In genomic region chr12:113104953-113105510, GRCh38 we compare ENCODE assay signal across 28 cellular contexts. TPM values are rescaled to one million over a fixed set of nuclear protein-coding genes. Genes with fewer than 3 reads are reported as not detected.
DNase-seq lines count a peak whose midpoint lies in the region; ATAC-seq, FAIRE-seq and TF ChIP-seq lines count a peak whose summit lies in the region.
"Had no signal": no experiment of that assay in that cellular context is flagged by ENCODE, and none has a peak within 500 bp of the region (broad histone marks: within the 10 kb centered on the region; RNA-seq: fewer than 3 reads in every experiment).

No MANE protein-coding gene starts in this region.

- no peaks in the 10 kb centered on the region for H3K9me2 ChIP-seq in GM23338 (ENCODE audit: insufficient read depth)

- no peak overlapping the region for H3K4me3 ChIP-seq in GM23338
- H3K4me3 ChIP-seq in K562: no peak overlapping the region
- no peak overlapping the region for H3K4me3 ChIP-seq in Caco-2 (ENCODE audit: low read depth, low read length)
- H3K4me3 ChIP-seq in mesenchymal stem cell (ENCODE audit: insufficient read depth in 1 of 2, low read depth in 1 of 2, low read length in 2 of 2): no peak overlapping the region
- H3K4me3 ChIP-seq: GM23248, thoracic aorta, vagina had no signal

- TF ChIP-seq CTCF in GM23338 (conservative IDR thresholded peaks at IDR 0.05; ENCODE audit: low read depth in 2 of 2): no peak
- TF ChIP-seq CTCF in K562 (IDR thresholded peaks at IDR 0.05 in 2 of 3, conservative IDR thresholded peaks at IDR 0.05 in 1 of 3; ENCODE audit: insufficient read depth in 2 of 3, low read depth in 1 of 3, low read length in 3 of 3): no peak
- TF ChIP-seq CTCF in Caco-2 (IDR thresholded peaks at IDR 0.05; ENCODE audit: insufficient read depth in 1 of 2, low read depth in 1 of 2, low read length in 1 of 2, severe bottlenecking in 1 of 2, unreplicated experiment in 1 of 2): no peak

- H2BK15ac ChIP-seq in mesenchymal stem cell (ENCODE audit: low read depth, poor library complexity, severe bottlenecking): no peak overlapping the region

- no peak for TF ChIP-seq EP300 in K562 (IDR thresholded peaks at IDR 0.05; ENCODE audit: low read length)

- no peaks in the 10 kb centered on the region for H3K79me1 ChIP-seq in mesenchymal stem cell (replicated peaks; ENCODE audit: low read length, poor library complexity, severe bottlenecking)

- in situ Hi-C loops in K562 (cut with MboI): no loop called here

- H3K36me3 ChIP-seq in GM23338 (ENCODE audit: insufficient read depth): no peaks in the 10 kb centered on the region
- no peaks in the 10 kb centered on the region for H3K36me3 ChIP-seq in K562 (ENCODE audit: control insufficient read depth, insufficient read depth, low read length)
- H3K36me3 ChIP-seq in Caco-2 (ENCODE audit: control insufficient read depth, insufficient read depth, low read length): no peaks in the 10 kb centered on the region
- no peaks in the 10 kb centered on the region for H3K36me3 ChIP-seq in mesenchymal stem cell (ENCODE audit: control insufficient read depth in 1 of 2, insufficient read depth in 2 of 2, low read depth in 1 of 2, low read length in 2 of 2)
- H3K36me3 ChIP-seq: thoracic aorta, vagina had no signal

- no peak overlapping the region for H2BK12ac ChIP-seq in mesenchymal stem cell (ENCODE audit: low read length in 2 of 2)

- no peak for ATAC-seq in GM23338
- no peak for ATAC-seq in K562
- ATAC-seq in stimulated activated effector memory CD8-positive, alpha-beta T cell treated with anti-CD3 and anti-CD28 coated beads, Interleukin-12 subunit alpha, Interleukin-12 subunit beta, amount 100 ng/mL, for 72 hours: no peak
- no peak for ATAC-seq in GM21515 (IDR thresholded peaks at IDR 0.05; ENCODE audit: unreplicated experiment)

- H3K4me2 ChIP-seq in GM23338 (no peak overlapping the region), K562 (ENCODE audit: insufficient read depth, low read length) (no peak overlapping the region), mesenchymal stem cell (ENCODE audit: low read length, poor library complexity, severe bottlenecking) (no peak overlapping the region)

- peaks cover 31% of the 10 kb centered on the region for H3K27me3 Mint-ChIP-seq in activated naive CD4-positive, alpha-beta T cell treated with anti-CD3 and anti-CD28 coated beads, Interleukin-2, amount 10 ng/mL, durations not matched to agents 7 days and 5 days
- peaks cover 6% of the 10 kb centered on the region for H3K27me3 Mint-ChIP-seq in GM23338 (ENCODE audit: insufficient read depth, low read depth, poor library complexity)
- peaks cover 4% of the 10 kb centered on the region for H3K27me3 Mint-ChIP-seq in Caco-2 (ENCODE audit: insufficient read depth, unreplicated experiment)

- H3K9me3 ChIP-seq in K562 (replicated peaks; ENCODE audit: control insufficient read depth, insufficient read depth, low read depth, low read length) (no peaks in the 10 kb centered on the region), Caco-2 (no peaks in the 10 kb centered on the region), mesenchymal stem cell (ENCODE audit: control insufficient read depth, low read length) (no peaks in the 10 kb centered on the region)
- H3K9me3 ChIP-seq: thoracic aorta, vagina had no signal

- BruUV-seq in K562 (replicated peaks; lab: Mats Ljungman, UMichigan) (no TSS peak), Caco-2 (replicated peaks; lab: Mats Ljungman, UMichigan) (no TSS peak)

- no peaks in the 10 kb centered on the region for H3K36me3 Mint-ChIP-seq in activated naive CD4-positive, alpha-beta T cell treated with anti-CD3 and anti-CD28 coated beads, Interleukin-2, amount 10 ng/mL, durations not matched to agents 7 days and 5 days
- H3K36me3 Mint-ChIP-seq in GM23338 (ENCODE audit: low read depth) (peaks cover 3% of the 10 kb centered on the region; the same call in 1 of the 3 replicates), Caco-2 (ENCODE audit: insufficient read depth, unreplicated experiment) (no peaks in the 10 kb centered on the region)
- peaks cover 10% of the 10 kb centered on the region for H3K36me3 Mint-ChIP-seq in stimulated activated effector memory CD8-positive, alpha-beta T cell treated with anti-CD3 and anti-CD28 coated beads, Interleukin-12 subunit alpha, Interleukin-12 subunit beta, amount 100 ng/mL, for 72 hours
- H3K36me3 Mint-ChIP-seq: brain, immature natural killer cell, naive B cell had no signal

- H3K18ac ChIP-seq in mesenchymal stem cell (ENCODE audit: low read depth in 1 of 2, low read length in 2 of 2): no peak overlapping the region

- H3K23ac ChIP-seq in mesenchymal stem cell (ENCODE audit: low read length in 2 of 2): no peak overlapping the region

- H4K91ac ChIP-seq in mesenchymal stem cell (ENCODE audit: low read length): no peak overlapping the region

- no peak overlapping the region for H4K8ac ChIP-seq in mesenchymal stem cell (ENCODE audit: low read length)

- no peaks in the 10 kb centered on the region for H3K9me1 ChIP-seq in K562 (ENCODE audit: control insufficient read depth, insufficient read depth, low read length)

- no peaks in the 10 kb centered on the region for H3K79me2 ChIP-seq in GM23338 (replicated peaks; ENCODE audit: insufficient read depth)
- no peaks in the 10 kb centered on the region for H3K79me2 ChIP-seq in K562 (ENCODE audit: control insufficient read depth, insufficient read depth, low read length)

- H3K9ac ChIP-seq in K562 (ENCODE audit: insufficient read depth in 1 of 2, low read depth in 2 of 2, low read length in 2 of 2) (no peak overlapping the region), mesenchymal stem cell (ENCODE audit: low read length) (no peak overlapping the region)
- H3K9ac ChIP-seq: GM23248 had no signal

- no peak for DNase-seq in activated naive CD4-positive, alpha-beta T cell treated with anti-CD3 and anti-CD28 coated beads, Interleukin-2, amount 10 ng/mL, durations not matched to agents 7 days and 5 days
- no peak for DNase-seq in activated naive CD4-positive, alpha-beta T cell treated with Interleukin-2 at 50 U/mL for 16 hours
- DNase-seq in GM23338 (ENCODE audit: low spot score): no peak
- DNase-seq in K562 (ENCODE audit: extremely low read depth in 1 of 4, low spot score in 3 of 4): no peak
- no peak for DNase-seq in stimulated activated effector memory CD8-positive, alpha-beta T cell treated with anti-CD3 and anti-CD28 coated beads, Interleukin-12 subunit alpha, Interleukin-12 subunit beta, amount 100 ng/mL, for 72 hours (ENCODE audit: low spot score in 2 of 2)
- no peak for DNase-seq in Caco-2
- DNase-seq in mesenchymal stem cell: no peak
- DNase-seq: activated CD4-positive, alpha-beta T cell treated with anti-CD3 and anti-CD28 coated beads, Interleukin-2, amount 50 U/mL, for 4 hours; activated effector memory CD4-positive, alpha-beta T cell treated with Interleukin-2 at 50 U/mL for 16 hours; GM23248; immature natural killer cell; MV-4-11; naive B cell; NCI-H146; NCI-H2107; occipital lobe; stimulated activated CD4-positive, alpha-beta T cell treated with anti-CD3 and anti-CD28 coated beads, Interleukin-4, amount 100 ng/mL, for 4 hours; stimulated activated naive CD4-positive, alpha-beta T cell treated with Interleukin-2 at 50 U/mL for 16 hours; T-helper 9 cell had no signal

- no peaks in the 10 kb centered on the region for H3K9me3 Mint-ChIP-seq in activated naive CD4-positive, alpha-beta T cell treated with anti-CD3 and anti-CD28 coated beads, Interleukin-2, amount 10 ng/mL, durations not matched to agents 7 days and 5 days
- H3K9me3 Mint-ChIP-seq in GM23338 (no peaks in the 10 kb centered on the region), Caco-2 (ENCODE audit: unreplicated experiment) (no peaks in the 10 kb centered on the region)
- H3K9me3 Mint-ChIP-seq in stimulated activated effector memory CD8-positive, alpha-beta T cell treated with anti-CD3 and anti-CD28 coated beads, Interleukin-12 subunit alpha, Interleukin-12 subunit beta, amount 100 ng/mL, for 72 hours: no peaks in the 10 kb centered on the region
- H3K9me3 Mint-ChIP-seq: naive B cell had no signal

- peak overlapping the region; percentile 9 for H3K4me3 Mint-ChIP-seq in activated naive CD4-positive, alpha-beta T cell treated with anti-CD3 and anti-CD28 coated beads, Interleukin-2, amount 10 ng/mL, durations not matched to agents 7 days and 5 days
- H3K4me3 Mint-ChIP-seq in GM23338 (peak overlapping the region; percentile 49), Caco-2 (ENCODE audit: unreplicated experiment) (no peak overlapping the region)
- peak overlapping the region; percentile 68 for H3K4me3 Mint-ChIP-seq in stimulated activated effector memory CD8-positive, alpha-beta T cell treated with anti-CD3 and anti-CD28 coated beads, Interleukin-12 subunit alpha, Interleukin-12 subunit beta, amount 100 ng/mL, for 72 hours

- no peak for TF ChIP-seq POLR2A in K562 (conservative IDR thresholded peaks at IDR 0.05)

- H3K27ac ChIP-seq in GM23338 (ENCODE audit: low read depth): no peak overlapping the region
- no peak overlapping the region for H3K27ac ChIP-seq in K562 (ENCODE audit: extremely low read depth, low read depth, low read length)
- no peak overlapping the region for H3K27ac ChIP-seq in mesenchymal stem cell (ENCODE audit: low read length, poor library complexity, severe bottlenecking)
- H3K27ac ChIP-seq: GM23248, thoracic aorta, vagina had no signal

- H3K4me1 ChIP-seq in GM23338 (ENCODE audit: insufficient read depth): no peaks in the 10 kb centered on the region
- peaks cover 0 to 8% of the 10 kb centered on the region in 2 experiments; a peak in 2 of 5 replicates for H3K4me1 ChIP-seq in K562 (replicated peaks in 1 of 2; ENCODE audit: control insufficient read depth in 2 of 2, insufficient read depth in 2 of 2, low read length in 2 of 2)
- H3K4me1 ChIP-seq in Caco-2: no peaks in the 10 kb centered on the region
- peaks cover 8% of the 10 kb centered on the region for H3K4me1 ChIP-seq in mesenchymal stem cell (ENCODE audit: control insufficient read depth, insufficient read depth, low read depth, low read length)

- TF ChIP-seq RAD21 in K562 (CRISPR knock-in tag; conservative IDR thresholded peaks at IDR 0.05 in 1 of 2, IDR thresholded peaks at IDR 0.05 in 1 of 2): no peak

- no peak overlapping the region for H2BK120ac ChIP-seq in mesenchymal stem cell (ENCODE audit: low read depth, low read length)

- H3K14ac ChIP-seq in mesenchymal stem cell (ENCODE audit: low read length in 2 of 2): no peak overlapping the region

- FAIRE-seq in K562 (lab: Jason Lieb, UNC): no peak
- FAIRE-seq: endothelial cell of umbilical vein had no signal

- 11% methylated on average over 13 of the region's 13 CpGs for WGBS in K562 (ENCODE audit: insufficient coverage, low coverage, missing lambda C conversion rate)
- WGBS in mesenchymal stem cell: 89% methylated on average over 13 of the region's 13 CpGs

- no peak overlapping the region for H2AFZ ChIP-seq in GM23338
- no peak overlapping the region for H2AFZ ChIP-seq in K562 (ENCODE audit: low read depth, low read length)
- H2AFZ ChIP-seq in mesenchymal stem cell (ENCODE audit: low read depth, low read length): no peak overlapping the region
- H2AFZ ChIP-seq: GM23248 had no signal

- H4K20me1 ChIP-seq in GM23338 (replicated peaks; ENCODE audit: insufficient read depth) (no peaks in the 10 kb centered on the region), K562 (replicated peaks; ENCODE audit: control insufficient read depth, insufficient read depth, low read length) (peaks cover 4% of the 10 kb centered on the region; the same call in 1 of the 2 replicates)

- no peaks in the 10 kb centered on the region for H3F3A ChIP-seq in GM23338 (replicated peaks; ENCODE audit: low read depth)

- peaks cover 13% of the 10 kb centered on the region for H3K4me1 Mint-ChIP-seq in activated naive CD4-positive, alpha-beta T cell treated with anti-CD3 and anti-CD28 coated beads, Interleukin-2, amount 10 ng/mL, durations not matched to agents 7 days and 5 days
- H3K4me1 Mint-ChIP-seq in GM23338 (no peaks in the 10 kb centered on the region; the same call in 2 of the 3 replicates), Caco-2 (ENCODE audit: low read depth, unreplicated experiment) (no peaks in the 10 kb centered on the region)
- H3K4me1 Mint-ChIP-seq in stimulated activated effector memory CD8-positive, alpha-beta T cell treated with anti-CD3 and anti-CD28 coated beads, Interleukin-12 subunit alpha, Interleukin-12 subunit beta, amount 100 ng/mL, for 72 hours: peaks cover 28% of the 10 kb centered on the region
- H3K4me1 Mint-ChIP-seq: brain had no signal

- intact Hi-C loops in K562 (cut with micrococcal nuclease) (no loop called here), Caco-2 (cut with micrococcal nuclease; ENCODE audit: unreplicated experiment) (no loop called here)

- no peak overlapping the region for H3K27ac Mint-ChIP-seq in activated naive CD4-positive, alpha-beta T cell treated with anti-CD3 and anti-CD28 coated beads, Interleukin-2, amount 10 ng/mL, durations not matched to agents 7 days and 5 days
- H3K27ac Mint-ChIP-seq in GM23338 (no peak overlapping the region), Caco-2 (ENCODE audit: unreplicated experiment) (no peak overlapping the region)
- H3K27ac Mint-ChIP-seq in stimulated activated effector memory CD8-positive, alpha-beta T cell treated with anti-CD3 and anti-CD28 coated beads, Interleukin-12 subunit alpha, Interleukin-12 subunit beta, amount 100 ng/mL, for 72 hours: no peak overlapping the region
- H3K27ac Mint-ChIP-seq: brain, immature natural killer cell had no signal

- no peak overlapping the region for H2BK5ac ChIP-seq in mesenchymal stem cell (ENCODE audit: low read depth, low read length, poor library complexity, severe bottlenecking)

- H3K4ac ChIP-seq in mesenchymal stem cell (ENCODE audit: low read depth in 1 of 2, low read length in 2 of 2): no peak overlapping the region

- H2AK5ac ChIP-seq in mesenchymal stem cell (ENCODE audit: low read length, severe bottlenecking): no peak overlapping the region

- no peaks in the 10 kb centered on the region for H3K27me3 ChIP-seq in GM23338 (ENCODE audit: insufficient read depth)
- H3K27me3 ChIP-seq in K562 (ENCODE audit: control insufficient read depth in 2 of 2, insufficient read depth in 2 of 2, low read length in 2 of 2): peaks cover 3 to 39% of the 10 kb centered on the region in 2 experiments; a peak in 3 of 5 replicates
- H3K27me3 ChIP-seq in Caco-2 (replicated peaks; ENCODE audit: control insufficient read depth, insufficient read depth, low read length): no peaks in the 10 kb centered on the region; the same call in 1 of the 2 replicates
- H3K27me3 ChIP-seq in mesenchymal stem cell (ENCODE audit: control insufficient read depth in 1 of 2, insufficient read depth in 1 of 2, low read length in 2 of 2): peaks cover 40 to 56% of the 10 kb centered on the region in 2 experiments
- H3K27me3 ChIP-seq: vagina had no signal

- POLR2A ChIA-PET in K562 (lab: Yijun Ruan, JAX): no interaction called here
- POLR2A ChIA-PET in Caco-2 (lab: Charles Lee): no interaction called here

- CTCF ChIA-PET in activated naive CD4-positive, alpha-beta T cell treated with anti-CD3 and anti-CD28 coated beads, Interleukin-2, amount 10 ng/mL, durations not matched to agents 7 days and 5 days (lab: Charles Lee): no interaction called here
- CTCF ChIA-PET in K562 (lab: Yijun Ruan, JAX; ENCODE audit: low intra/inter-chr PET ratio) (no interaction called here), Caco-2 (lab: Charles Lee) (no interaction called here)

RNA-seq across cellular contexts. Expression of gene RASAL1, which starts 30.5 kb away (rescaled TPM):
- total RNA-seq in GM23338 (2014; rRNA removed; shearing (Covaris generic)): 5.4 and 8.2 TPM in 2 replicates
- polyA plus RNA-seq in GM23338 (2016; fragmentation: Nextera tagmentation; extraction: Ambion mirVana) (2.6 and 2.7 TPM in 2 replicates), K562 (2011; rRNA removed) (0.06 TPM in 1 of 2 replicates, not detected in the other), K562 (2014; fragmentation: Illumina TruSeq; extraction: Trizol) (not detected in 2 replicates), K562 (2014; fragmentation: Nextera tagmentation; extraction: Ambion mirVana) (not detected), K562 (2014; rRNA removed) (not detected in 2 replicates)
- 0.30 TPM in 1 of 2 replicates, not detected in the other for total RNA-seq in K562 (2011; cell fraction: chromatin; rRNA removed; ENCODE audit: low replicate concordance)
- total RNA-seq in K562 (2011; cell fraction: nucleolus; rRNA removed): 0.17 TPM in 1 of 2 replicates, not detected in the other
- total RNA-seq in K562 (2011; cell fraction: nucleoplasm; rRNA removed): not detected in 2 replicates
- total RNA-seq in K562 (2014; rRNA removed) (0.08 and 0.14 TPM in 2 replicates), K562 (2014; rRNA removed; fragmentation: Illumina TruSeq; extraction: Trizol) (not detected in 2 replicates), K562 (2015; rRNA removed; fragmentation: Illumina TruSeq; extraction: Trizol) (not detected in 2 replicates), K562 (2021) (0.16 TPM in 1 of 2 replicates, not detected in the other), Caco-2 (2022) (not detected in 2 replicates)
- polyA plus RNA-seq in K562 (2011; cell fraction: cytosol; rRNA removed): 0.03 TPM in 1 of 2 replicates, not detected in the other
- 0.07 and 0.18 TPM in 2 replicates for polyA plus RNA-seq in K562 (2011; cell fraction: nucleus; rRNA removed)
- polyA plus RNA-seq in K562 (2012): 0.04 TPM in 1 of 2 replicates, not detected in the other
- polyA minus RNA-seq in K562 (2011; rRNA and poly(A)+ RNA removed): not detected in 2 replicates
- not detected in 2 replicates for polyA minus RNA-seq in K562 (2011; cell fraction: cytosol; rRNA and poly(A)+ RNA removed)
- not detected in 2 replicates for polyA minus RNA-seq in K562 (2011; cell fraction: nucleus; rRNA and poly(A)+ RNA removed)
- not detected for polyA plus RNA-seq in mesenchymal stem cell (2013, experiment 1 of 2)
- polyA plus RNA-seq in mesenchymal stem cell (2013, experiment 2 of 2): not detected
- total RNA-seq: endothelial cell of umbilical vein, GM23248, LHCN-M2, pulmonary artery endothelial cell had no signal
- polyA plus RNA-seq: endothelial cell of umbilical vein, GM23248, immature natural killer cell had no signal

RNA-seq across cellular contexts. Expression of gene CFAP73, which starts 44.5 kb away (rescaled TPM):
- total RNA-seq in GM23338 (2014; rRNA removed; shearing (Covaris generic)): 0.59 TPM in 1 of 2 replicates, not detected in the other
- polyA plus RNA-seq in GM23338 (2016; fragmentation: Nextera tagmentation; extraction: Ambion mirVana) (0.50 and 0.54 TPM in 2 replicates), K562 (2011; rRNA removed) (not detected in 2 replicates), K562 (2014; fragmentation: Illumina TruSeq; extraction: Trizol) (not detected in 2 replicates), K562 (2014; fragmentation: Nextera tagmentation; extraction: Ambion mirVana) (not detected), K562 (2014; rRNA removed) (not detected in 2 replicates)
- not detected in 2 replicates for total RNA-seq in K562 (2011; cell fraction: chromatin; rRNA removed; ENCODE audit: low replicate concordance)
- total RNA-seq in K562 (2011; cell fraction: nucleolus; rRNA removed): not detected in 2 replicates
- not detected in 2 replicates for total RNA-seq in K562 (2011; cell fraction: nucleoplasm; rRNA removed)
- total RNA-seq in K562 (2014; rRNA removed) (not detected in 2 replicates), K562 (2014; rRNA removed; fragmentation: Illumina TruSeq; extraction: Trizol) (not detected in 2 replicates), K562 (2015; rRNA removed; fragmentation: Illumina TruSeq; extraction: Trizol) (not detected in 2 replicates), K562 (2021) (not detected in 2 replicates), Caco-2 (2022) (0.23 TPM in 1 of 2 replicates, not detected in the other)
- polyA plus RNA-seq in K562 (2011; cell fraction: cytosol; rRNA removed): not detected in 2 replicates
- not detected in 2 replicates for polyA plus RNA-seq in K562 (2011; cell fraction: nucleus; rRNA removed)
- polyA plus RNA-seq in K562 (2012): 0.14 and 0.17 TPM in 2 replicates
- polyA minus RNA-seq in K562 (2011; rRNA and poly(A)+ RNA removed): not detected in 2 replicates
- polyA minus RNA-seq in K562 (2011; cell fraction: cytosol; rRNA and poly(A)+ RNA removed): not detected in 2 replicates
- polyA minus RNA-seq in K562 (2011; cell fraction: nucleus; rRNA and poly(A)+ RNA removed): not detected in 2 replicates
- not detected for polyA plus RNA-seq in mesenchymal stem cell (2013, experiment 1 of 2)
- 0.03 TPM for polyA plus RNA-seq in mesenchymal stem cell (2013, experiment 2 of 2)
- total RNA-seq: A673, endothelial cell of umbilical vein, GM23248, left lobe of liver, LHCN-M2, pulmonary artery endothelial cell, thoracic aorta, vagina had no signal
- polyA plus RNA-seq: endothelial cell of umbilical vein, GM23248, immature natural killer cell had no signal

RNA-seq across cellular contexts. Expression of gene DTX1, which starts 48.5 kb away (rescaled TPM):
- total RNA-seq in GM23338 (2014; rRNA removed; shearing (Covaris generic)): 4.7 and 9.0 TPM in 2 replicates
- polyA plus RNA-seq in GM23338 (2016; fragmentation: Nextera tagmentation; extraction: Ambion mirVana) (1.6 and 1.8 TPM in 2 replicates), K562 (2011; rRNA removed) (not detected in 2 replicates), K562 (2014; fragmentation: Illumina TruSeq; extraction: Trizol) (not detected in 2 replicates), K562 (2014; fragmentation: Nextera tagmentation; extraction: Ambion mirVana) (not detected), K562 (2014; rRNA removed) (not detected in 2 replicates)
- not detected in 2 replicates for total RNA-seq in K562 (2011; cell fraction: chromatin; rRNA removed; ENCODE audit: low replicate concordance)
- total RNA-seq in K562 (2011; cell fraction: nucleolus; rRNA removed): not detected in 2 replicates
- total RNA-seq in K562 (2011; cell fraction: nucleoplasm; rRNA removed): not detected in 2 replicates
- total RNA-seq in K562 (2014; rRNA removed) (not detected in 2 replicates), K562 (2014; rRNA removed; fragmentation: Illumina TruSeq; extraction: Trizol) (not detected in 2 replicates), K562 (2015; rRNA removed; fragmentation: Illumina TruSeq; extraction: Trizol) (not detected in 2 replicates), K562 (2021) (not detected in 2 replicates), Caco-2 (2022) (not detected in 2 replicates)
- not detected in 2 replicates for polyA plus RNA-seq in K562 (2011; cell fraction: cytosol; rRNA removed)
- polyA plus RNA-seq in K562 (2011; cell fraction: nucleus; rRNA removed): not detected in 2 replicates
- not detected in 2 replicates for polyA plus RNA-seq in K562 (2012)
- not detected in 2 replicates for polyA minus RNA-seq in K562 (2011; rRNA and poly(A)+ RNA removed)
- not detected in 2 replicates for polyA minus RNA-seq in K562 (2011; cell fraction: cytosol; rRNA and poly(A)+ RNA removed)
- polyA minus RNA-seq in K562 (2011; cell fraction: nucleus; rRNA and poly(A)+ RNA removed): not detected in 2 replicates
- 0.01 TPM for polyA plus RNA-seq in mesenchymal stem cell (2013, experiment 1 of 2)
- polyA plus RNA-seq in mesenchymal stem cell (2013, experiment 2 of 2): not detected
- total RNA-seq: GM23248, pulmonary artery endothelial cell had no signal
- polyA plus RNA-seq: GM23248 had no signal
